ENCODE assay signal across 8 cellular contexts in the genomic region with DNA sequence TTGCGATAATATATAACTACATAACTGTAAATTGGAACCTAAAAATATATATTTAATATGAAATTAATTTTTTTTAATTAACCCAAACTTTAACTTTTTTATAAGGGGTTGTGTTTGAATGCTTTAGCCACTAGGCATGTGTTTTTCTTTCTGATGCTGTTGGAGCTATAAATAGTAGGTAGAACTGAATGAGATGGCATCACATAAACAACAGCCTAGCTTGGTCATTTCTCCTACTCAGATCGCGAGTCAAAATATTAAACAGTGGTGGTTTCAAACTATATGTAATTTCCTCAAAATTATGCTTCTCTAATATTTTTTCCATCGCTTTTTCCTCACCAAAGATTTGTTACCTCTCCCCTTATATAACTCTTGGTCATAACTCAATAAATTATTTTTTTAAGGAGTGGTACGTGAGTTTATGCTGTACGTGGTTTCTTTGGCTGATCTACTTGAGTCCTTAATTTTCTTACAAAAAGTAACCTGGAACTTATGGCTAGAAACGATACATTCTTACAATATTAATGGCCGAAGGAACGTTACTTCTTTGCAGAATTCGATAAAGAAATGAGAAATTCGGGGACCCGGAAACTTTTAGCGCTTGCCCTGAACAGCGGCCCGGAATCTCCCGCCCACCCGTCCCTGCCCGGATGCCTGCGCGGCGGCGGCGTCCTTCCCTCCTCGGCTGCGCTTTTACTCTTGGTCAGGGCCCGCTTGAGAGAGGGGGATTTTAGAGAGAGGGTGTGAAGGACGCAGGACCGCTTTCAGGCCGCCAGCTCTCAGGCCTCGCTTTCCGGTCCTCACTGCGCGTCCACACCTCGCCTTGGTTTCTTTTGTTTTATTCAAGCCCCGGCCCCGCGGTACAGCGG.
DNase-seq lines count a peak whose midpoint lies in the region; ATAC-seq, FAIRE-seq and TF ChIP-seq lines count a peak whose summit lies in the region.

No MANE protein-coding gene starts in this region.

- H3K36me3 ChIP-seq in endothelial cell of umbilical vein (ENCODE audit: control insufficient read depth in 2 of 2, extremely low read depth in 1 of 2, insufficient read depth in 2 of 2, low read length in 2 of 2), result no peaks in the 10 kb centered on the region

- H3K27me3 ChIP-seq in AG04450 (ENCODE audit: control insufficient read depth, insufficient read depth, low read length) (no peaks in the 10 kb centered on the region), endothelial cell of umbilical vein (ENCODE audit: control insufficient read depth in 2 of 2, insufficient read depth in 2 of 2, low read length in 2 of 2) (no peaks in the 10 kb centered on the region)

- H3K36me3 Mint-ChIP-seq in activated CD4-positive, alpha-beta T cell treated with anti-CD3 and anti-CD28 coated beads, Interleukin-2, amount 10 ng/mL, durations not matched to agents 7 days and 5 days (ENCODE audit: low read depth), result peaks cover 7% of the 10 kb centered on the region

- dilution Hi-C loops in endothelial cell of umbilical vein (cut with MboI; ENCODE audit: extremely low pct_ligation_motif_present, low sequenced_read_pairs), result no loop called here

- TF ChIP-seq CTCF in AG04450 (IDR thresholded peaks at IDR 0.05; ENCODE audit: low read depth, low read length), result no peak
- no peak for TF ChIP-seq CTCF in endothelial cell of umbilical vein (IDR thresholded peaks at IDR 0.05; ENCODE audit: extremely low read depth in 1 of 2, insufficient read depth in 1 of 2, low read depth in 1 of 2, low read length in 2 of 2)

- H3K4me3 ChIP-seq in AG04450 (ENCODE audit: low read depth, low read length) (peak overlapping the region; percentile 70), endothelial cell of umbilical vein (replicated peaks in 1 of 3; ENCODE audit: insufficient read depth in 1 of 3, low read depth in 1 of 3, low read length in 3 of 3) (peak overlapping the region; percentile 39 to 94 (median 92))

- TF ChIP-seq POLR2A in endothelial cell of umbilical vein (IDR thresholded peaks at IDR 0.05; ENCODE audit: low read depth, low read length), result no peak

- FAIRE-seq in GM18507 (lab: Jason Lieb, UNC), result peak; percentile 49
- FAIRE-seq in endothelial cell of umbilical vein (lab: Jason Lieb, UNC), result peak; percentile 78

- no peaks in the 10 kb centered on the region for H4K20me1 ChIP-seq in endothelial cell of umbilical vein (replicated peaks; ENCODE audit: control insufficient read depth, extremely low read depth, insufficient read depth, low read length)

- peak overlapping the region; percentile 89 for H3K4me3 Mint-ChIP-seq in activated CD4-positive, alpha-beta T cell treated with anti-CD3 and anti-CD28 coated beads, Interleukin-2, amount 10 ng/mL, durations not matched to agents 7 days and 5 days

- intact Hi-C loops in endothelial cell of umbilical vein (cut with micrococcal nuclease), result loop anchor here (1.0 to 5.0 kb wide), 6 partner anchors 68 to 674 kb away; no protein-coding TSS in a partner anchor

- H3K27ac Mint-ChIP-seq in activated CD4-positive, alpha-beta T cell treated with anti-CD3 and anti-CD28 coated beads, Interleukin-2, amount 10 ng/mL, durations not matched to agents 7 days and 5 days, result peak overlapping the region; percentile 100

- POLR2A ChIA-PET in AG04450 (lab: Yijun Ruan, JAX) (interaction anchor here (0.6 to 1.8 kb wide), 4 partner anchors 29 to 334 kb away, joined by 3 to 6 read pairs (median 4); no protein-coding TSS in a partner anchor), endothelial cell of umbilical vein (lab: Charles Lee) (interaction anchor here (0.6 to 0.9 kb wide), 2 partner anchors 213 to 245 kb away, joined by 3 to 5 read pairs; no protein-coding TSS in a partner anchor)
- POLR2A ChIA-PET in activated CD4-positive, alpha-beta T cell treated with anti-CD3 and anti-CD28 coated beads, Interleukin-2, amount 10 ng/mL, durations not matched to agents 7 days and 5 days (lab: Charles Lee), result interaction anchor here (2.4 kb wide), 1 partner anchor 240 kb away, joined by 7 read pairs; no protein-coding TSS in a partner anchor

- H3K4me1 Mint-ChIP-seq in activated CD4-positive, alpha-beta T cell treated with anti-CD3 and anti-CD28 coated beads, Interleukin-2, amount 10 ng/mL, durations not matched to agents 7 days and 5 days, result peaks cover 58% of the 10 kb centered on the region

- H3K4me2 ChIP-seq in endothelial cell of umbilical vein (ENCODE audit: insufficient read depth, low read length), result peak overlapping the region; percentile 98

- no peaks in the 10 kb centered on the region for H3K27me3 Mint-ChIP-seq in activated CD4-positive, alpha-beta T cell treated with anti-CD3 and anti-CD28 coated beads, Interleukin-2, amount 10 ng/mL, durations not matched to agents 7 days and 5 days

- ATAC-seq in HG02973 (IDR thresholded peaks at IDR 0.05; ENCODE audit: unreplicated experiment), result peak; percentile 34
- peak; percentile 41 for ATAC-seq in stimulated activated naive CD8-positive, alpha-beta T cell treated with anti-CD3 and anti-CD28 coated beads, Interleukin-15, Interleukin-2, amounts not matched to agents 100 U/mL and 50 U/mL, for 24 hours

- peak overlapping the region; percentile 9 for H2AFZ ChIP-seq in endothelial cell of umbilical vein (ENCODE audit: low read depth, low read length)

- peaks cover 39% of the 10 kb centered on the region for H3K79me2 ChIP-seq in endothelial cell of umbilical vein (ENCODE audit: control insufficient read depth, insufficient read depth, low read length)

- CTCF ChIA-PET in AG04450 (lab: Charles Lee) (interaction anchor here (0.6 kb wide), 2 partner anchors 25 to 58 kb away, joined by 3 read pairs; no protein-coding TSS in a partner anchor), endothelial cell of umbilical vein (lab: Charles Lee) (interaction anchor here (0.8 to 2.1 kb wide), 8 partner anchors 12 to 456 kb away, joined by 3 to 13 read pairs (median 4); no protein-coding TSS in a partner anchor)
- CTCF ChIA-PET in activated CD4-positive, alpha-beta T cell treated with anti-CD3 and anti-CD28 coated beads, Interleukin-2, amount 10 ng/mL, durations not matched to agents 7 days and 5 days (lab: Charles Lee), result interaction anchor here (1.2 kb wide), 1 partner anchor 19 kb away, joined by 3 read pairs; no protein-coding TSS in a partner anchor

- no peaks in the 10 kb centered on the region; the same call in 1 of the 2 replicates for H3K9me3 ChIP-seq in AG04450 (ENCODE audit: control insufficient read depth, insufficient read depth, low read length)
- no peaks in the 10 kb centered on the region for H3K9me3 ChIP-seq in endothelial cell of umbilical vein (replicated peaks; ENCODE audit: control insufficient read depth, insufficient read depth, low read length)

- peaks cover 6% of the 10 kb centered on the region for H3K9me3 Mint-ChIP-seq in activated CD4-positive, alpha-beta T cell treated with anti-CD3 and anti-CD28 coated beads, Interleukin-2, amount 10 ng/mL, durations not matched to agents 7 days and 5 days

- BruUV-seq in endothelial cell of umbilical vein (replicated peaks; lab: Mats Ljungman, UMichigan), result TSS peak; percentile 92

- no peaks in the 10 kb centered on the region for H3K9me1 ChIP-seq in endothelial cell of umbilical vein (replicated peaks; ENCODE audit: control insufficient read depth, extremely low read depth, insufficient read depth, low read length)

- no peak for DNase-seq in AG04450 (ENCODE audit: low read depth, low spot score)
- peak; percentile 54 for DNase-seq in GM18507 (ENCODE audit: extremely low spot score, insufficient read length, low read depth)
- peak; percentile 57 for DNase-seq in NCI-H2227 treated with DMSO at 0.1 percent for 48 hours (lab: John Stamatoyannopoulos, UW)
- DNase-seq in activated CD4-positive, alpha-beta T cell treated with anti-CD3 and anti-CD28 coated beads, Interleukin-2, amount 10 ng/mL, durations not matched to agents 7 days and 5 days, result peak; percentile 63
- DNase-seq in endothelial cell of umbilical vein (ENCODE audit: low read depth, low spot score), result peak; percentile 66
- peak; percentile 41 for DNase-seq in mucosa of gallbladder (ENCODE audit: low spot score)
- peak; percentile 73 for DNase-seq in stimulated activated naive CD8-positive, alpha-beta T cell treated with anti-CD3 and anti-CD28 coated beads, Interleukin-15, Interleukin-2, amounts not matched to agents 100 U/mL and 50 U/mL, for 24 hours

- H3K9ac ChIP-seq in endothelial cell of umbilical vein (replicated peaks; ENCODE audit: extremely low read depth, insufficient read depth, low read length), result peak overlapping the region; percentile 94

- H3K27ac ChIP-seq in AG04450 (ENCODE audit: low read depth, low read length) (peak overlapping the region; percentile 99), endothelial cell of umbilical vein (ENCODE audit: insufficient read depth, low read depth, low read length) (peak overlapping the region; percentile 92)

- peaks cover 18% of the 10 kb centered on the region for H3K4me1 ChIP-seq in endothelial cell of umbilical vein (ENCODE audit: control insufficient read depth, extremely low read depth, insufficient read depth, low read length)

TF ChIP-seq in endothelial cell of umbilical vein, 7 proteins besides CTCF, POLR2A, EP300 and RAD21:
- no peak for TF ChIP-seq FOS (IDR thresholded peaks at IDR 0.05; ENCODE audit: borderline replicate concordance, insufficient read depth, low read length)
- TF ChIP-seq JUN (IDR thresholded peaks at IDR 0.05; ENCODE audit: borderline replicate concordance, insufficient read depth, insufficient read length, low read depth), result no peak
- no peak for TF ChIP-seq POLR2AphosphoS5 (IDR thresholded peaks at IDR 0.05; ENCODE audit: insufficient read depth, low read depth, low read length)
- TF ChIP-seq MYC (IDR thresholded peaks at IDR 0.05; ENCODE audit: low read depth, low read length), result no peak
- TF ChIP-seq, protein P1, sequence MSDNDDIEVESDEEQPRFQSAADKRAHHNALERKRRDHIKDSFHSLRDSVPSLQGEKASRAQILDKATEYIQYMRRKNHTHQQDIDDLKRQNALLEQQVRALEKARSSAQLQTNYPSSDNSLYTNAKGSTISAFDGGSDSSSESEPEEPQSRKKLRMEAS (IDR thresholded peaks at IDR 0.05; ENCODE audit: insufficient read depth, insufficient read length), result no peak
- no peak for TF ChIP-seq GATA2 (IDR thresholded peaks at IDR 0.05; ENCODE audit: insufficient read depth, insufficient read length, low read depth, low read length)
- no peak for TF ChIP-seq EZH2 (IDR thresholded peaks at IDR 0.05; ENCODE audit: borderline replicate concordance, low read depth, low read length, severe bottlenecking)
